ENCODE assay signal across 1 cellular context in the genomic region with DNA sequence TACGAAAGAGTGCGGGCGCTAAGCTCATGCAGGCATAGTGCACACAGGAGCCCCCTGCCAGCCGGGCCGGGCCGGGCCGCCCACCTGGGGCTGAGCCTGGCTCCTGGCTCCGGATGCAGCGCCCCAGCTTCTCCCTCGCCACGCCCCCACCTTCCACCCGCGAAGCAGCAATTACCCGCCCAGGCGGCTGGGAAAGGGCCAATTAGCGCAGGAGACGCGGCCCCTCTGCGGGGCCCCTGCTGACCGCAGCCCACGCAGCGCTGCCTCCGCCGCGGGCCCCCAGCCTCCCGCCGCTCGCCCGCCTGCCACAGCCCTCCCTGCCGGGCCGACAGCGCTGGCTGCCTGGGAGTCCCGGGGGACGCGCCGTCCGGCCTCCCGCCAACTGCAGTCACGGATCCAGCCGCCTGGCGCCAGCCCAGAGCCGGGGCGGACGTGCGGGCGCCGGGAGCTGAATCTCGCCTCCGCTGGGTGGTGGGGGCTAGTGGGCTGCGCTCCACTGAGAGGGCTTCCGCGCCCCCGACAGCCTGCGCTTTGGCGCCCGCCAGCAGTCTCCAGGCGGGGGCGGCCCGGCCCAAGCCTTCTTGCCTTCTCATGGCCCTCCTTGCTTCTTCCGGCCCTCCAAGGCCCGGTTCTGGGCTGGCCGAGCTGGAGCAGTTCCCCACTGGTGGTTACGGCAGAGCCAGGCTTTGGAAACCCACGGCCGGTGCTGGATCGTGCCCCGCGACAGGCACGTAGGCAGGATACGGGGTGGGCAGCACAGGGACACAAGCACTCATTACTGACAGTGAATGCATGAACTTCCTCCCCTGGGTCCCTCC.
TF ChIP-seq lines count a peak whose summit lies in the region.

No MANE protein-coding gene starts in this region.

TF ChIP-seq in WTC11, 78 proteins besides CTCF, POLR2A, EP300 and RAD21 (continued from another document):
- TF ChIP-seq, protein P1, sequence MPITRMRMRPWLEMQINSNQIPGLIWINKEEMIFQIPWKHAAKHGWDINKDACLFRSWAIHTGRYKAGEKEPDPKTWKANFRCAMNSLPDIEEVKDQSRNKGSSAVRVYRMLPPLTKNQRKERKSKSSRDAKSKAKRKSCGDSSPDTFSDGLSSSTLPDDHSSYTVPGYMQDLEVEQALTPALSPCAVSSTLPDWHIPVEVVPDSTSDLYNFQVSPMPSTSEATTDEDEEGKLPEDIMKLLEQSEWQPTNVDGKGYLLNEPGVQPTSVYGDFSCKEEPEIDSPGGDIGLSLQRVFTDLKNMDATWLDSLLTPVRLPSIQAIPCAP (CRISPR knock-in tag; IDR thresholded peaks at IDR 0.05), result peak; percentile 68; the same call in 1 of the 2 replicates
- no peak for TF ChIP-seq ZNF671 (CRISPR knock-in tag; IDR thresholded peaks at IDR 0.05)
- TF ChIP-seq CBFB (CRISPR knock-in tag; IDR thresholded peaks at IDR 0.05; ENCODE audit: low read depth), result peak; percentile 50; the same call in 1 of the 2 replicates
- TF ChIP-seq IRF2 (CRISPR knock-in tag; IDR thresholded peaks at IDR 0.05; ENCODE audit: borderline replicate concordance, low read depth), result no peak
- TF ChIP-seq, protein P2, sequence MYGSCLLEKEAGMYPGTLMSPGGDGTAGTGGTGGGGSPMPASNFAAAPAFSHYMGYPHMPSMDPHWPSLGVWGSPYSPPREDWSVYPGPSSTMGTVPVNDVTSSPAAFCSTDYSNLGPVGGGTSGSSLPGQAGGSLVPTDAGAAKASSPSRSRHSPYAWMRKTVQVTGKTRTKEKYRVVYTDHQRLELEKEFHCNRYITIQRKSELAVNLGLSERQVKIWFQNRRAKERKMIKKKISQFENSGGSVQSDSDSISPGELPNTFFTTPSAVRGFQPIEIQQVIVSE (CRISPR knock-in tag; IDR thresholded peaks at IDR 0.05; ENCODE audit: borderline replicate concordance), result no peak
- TF ChIP-seq, protein P3, sequence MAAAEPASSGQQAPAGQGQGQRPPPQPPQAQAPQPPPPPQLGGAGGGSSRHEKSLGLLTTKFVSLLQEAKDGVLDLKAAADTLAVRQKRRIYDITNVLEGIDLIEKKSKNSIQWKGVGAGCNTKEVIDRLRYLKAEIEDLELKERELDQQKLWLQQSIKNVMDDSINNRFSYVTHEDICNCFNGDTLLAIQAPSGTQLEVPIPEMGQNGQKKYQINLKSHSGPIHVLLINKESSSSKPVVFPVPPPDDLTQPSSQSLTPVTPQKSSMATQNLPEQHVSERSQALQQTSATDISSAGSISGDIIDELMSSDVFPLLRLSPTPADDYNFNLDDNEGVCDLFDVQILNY (CRISPR knock-in tag; IDR thresholded peaks at IDR 0.05), result peak; percentile 55; the same call in 1 of the 2 replicates
- no peak for TF ChIP-seq JAZF1 (CRISPR knock-in tag; IDR thresholded peaks at IDR 0.05)
- TF ChIP-seq ZNF423 (CRISPR knock-in tag; IDR thresholded peaks at IDR 0.05), result peak; percentile 64
- TF ChIP-seq KAT7 (CRISPR knock-in tag; IDR thresholded peaks at IDR 0.05; ENCODE audit: borderline replicate concordance), result no peak
- TF ChIP-seq, protein P4, sequence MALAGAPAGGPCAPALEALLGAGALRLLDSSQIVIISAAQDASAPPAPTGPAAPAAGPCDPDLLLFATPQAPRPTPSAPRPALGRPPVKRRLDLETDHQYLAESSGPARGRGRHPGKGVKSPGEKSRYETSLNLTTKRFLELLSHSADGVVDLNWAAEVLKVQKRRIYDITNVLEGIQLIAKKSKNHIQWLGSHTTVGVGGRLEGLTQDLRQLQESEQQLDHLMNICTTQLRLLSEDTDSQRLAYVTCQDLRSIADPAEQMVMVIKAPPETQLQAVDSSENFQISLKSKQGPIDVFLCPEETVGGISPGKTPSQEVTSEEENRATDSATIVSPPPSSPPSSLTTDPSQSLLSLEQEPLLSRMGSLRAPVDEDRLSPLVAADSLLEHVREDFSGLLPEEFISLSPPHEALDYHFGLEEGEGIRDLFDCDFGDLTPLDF (CRISPR knock-in tag; IDR thresholded peaks at IDR 0.05), result no peak
- no peak for TF ChIP-seq SOX15 (CRISPR knock-in tag; IDR thresholded peaks at IDR 0.05)
- TF ChIP-seq JUN (CRISPR knock-in tag; IDR thresholded peaks at IDR 0.05), result no peak
